Comparison of ENCODE assay signal across 15 cellular contexts in the genomic region with DNA sequence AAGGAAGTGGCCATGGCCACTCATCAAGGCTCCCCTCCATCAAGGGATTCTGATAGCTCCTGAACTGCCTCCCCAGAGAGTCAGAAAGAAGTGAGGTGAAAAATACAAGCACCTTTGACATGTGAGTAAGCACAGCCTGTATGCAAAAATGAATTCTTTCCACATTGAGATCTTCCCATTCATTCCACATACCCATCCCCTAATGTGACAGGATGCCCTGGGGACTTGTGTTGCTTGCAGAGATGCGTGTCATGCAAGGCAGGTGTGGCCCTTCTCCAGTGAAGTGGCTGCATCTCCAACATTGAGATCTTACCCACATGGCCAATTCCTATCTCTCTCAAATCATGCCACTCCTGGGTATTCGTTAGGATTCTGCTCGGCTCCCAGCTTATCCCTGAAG.
"Had no signal": no experiment of that assay in that cellular context is flagged by ENCODE, and none has a peak within 500 bp of the region (broad histone marks: within the 10 kb centered on the region; RNA-seq: fewer than 3 reads in every experiment).

No MANE protein-coding gene starts in this region.

- H3K4me1 ChIP-seq: body of pancreas, colonic mucosa, psoas muscle, right lobe of liver, transverse colon had no signal

- ATAC-seq: body of pancreas, left colon, psoas muscle, right lobe of liver had no signal

- H3K27me3 ChIP-seq: body of pancreas, colonic mucosa, right lobe of liver, transverse colon had no signal

- H3K27ac ChIP-seq: body of pancreas, colonic mucosa, psoas muscle, right lobe of liver, transverse colon had no signal

- DNase-seq: activated CD4-positive, alpha-beta T cell treated with anti-CD3 and anti-CD28 coated beads, Interleukin-2, amount 10 ng/mL, durations not matched to agents 7 days and 5 days; activated CD8-positive, alpha-beta memory T cell treated with anti-CD3 and anti-CD28 coated beads for 24 hours; activated gamma-delta T cell treated with Interleukin-2 at 50 U/mL for 16 hours; amniotic stem cell; body of pancreas; central memory CD4-positive, alpha-beta T cell; colonic mucosa; head of caudate nucleus; left colon; psoas muscle; right lobe of liver; stimulated activated CD4-positive, alpha-beta T cell treated with anti-CD3 and anti-CD28 coated beads, Interleukin-4, amount 100 ng/mL, for 4 hours; stimulated activated CD8-positive, alpha-beta memory T cell treated with anti-CD3 and anti-CD28 coated beads, Interleukin-4, amount 100 ng/mL, for 48 hours; stimulated activated naive CD4-positive, alpha-beta T cell treated with Interleukin-2 at 50 U/mL for 16 hours; transverse colon had no signal
